Comparison of ENCODE assay signal across 19 cellular contexts in genomic region chr10:13334556-13334955, GRCh38. TPM values are rescaled to one million over a fixed set of nuclear protein-coding genes. Genes with fewer than 3 reads are reported as not detected.
A peak's percentile ranks its signal among the peaks of the same experiment; 100 is the strongest.
DNase-seq lines count a peak whose midpoint lies in the region; ATAC-seq and TF ChIP-seq lines count a peak whose summit lies in the region.
"Had no signal": no experiment of that assay in that cellular context is flagged by ENCODE, and none has a peak within 500 bp of the region (broad histone marks: within the 10 kb centered on the region; RNA-seq: fewer than 3 reads in every experiment).

No MANE protein-coding gene starts in this region.

- no peak overlapping the region for H3K4me2 ChIP-seq in Karpas-422 (ENCODE audit: low read depth, low read length, poor library complexity, severe bottlenecking)
- H3K4me2 ChIP-seq: BLaER1 treated with 17β-estradiol and CSF1 and Interleukin-3, amounts not matched to agents 10 nM and 100 nM had no signal

- H3K9me3 Mint-ChIP-seq in activated CD8-positive, alpha-beta memory T cell treated with anti-CD3 and anti-CD28 coated beads, Interleukin-2, amount 10 ng/mL, durations not matched to agents 7 days and 5 days (ENCODE audit: low read depth), result no peaks in the 10 kb centered on the region
- no peaks in the 10 kb centered on the region for H3K9me3 Mint-ChIP-seq in endodermal cell
- H3K9me3 Mint-ChIP-seq: CD8-positive, alpha-beta memory T cell had no signal

- CTCF ChIA-PET in activated CD8-positive, alpha-beta memory T cell treated with anti-CD3 and anti-CD28 coated beads, Interleukin-2, amount 10 ng/mL, durations not matched to agents 7 days and 5 days (lab: Charles Lee), result no interaction called here

- H3K9me3 ChIP-seq in Karpas-422 (ENCODE audit: low read length) (no peaks in the 10 kb centered on the region), endodermal cell (ENCODE audit: control insufficient read depth, low read length) (no peaks in the 10 kb centered on the region)
- H3K9me3 ChIP-seq: HAP-1 had no signal

- no peak overlapping the region for H2AFZ ChIP-seq in Karpas-422 (ENCODE audit: low read length)

- H3K36me3 ChIP-seq in Karpas-422 (ENCODE audit: insufficient read depth, low read length) (peaks cover 46% of the 10 kb centered on the region), endodermal cell (ENCODE audit: control insufficient read depth, insufficient read depth, low read length) (peaks cover 82% of the 10 kb centered on the region), rectal smooth muscle tissue (ENCODE audit: control insufficient read depth, insufficient read depth, low read length) (peaks cover 6% of the 10 kb centered on the region)

- H3K27me3 ChIP-seq in Karpas-422 (ENCODE audit: low read length), result no peaks in the 10 kb centered on the region
- H3K27me3 ChIP-seq in endodermal cell (ENCODE audit: control insufficient read depth, insufficient read depth, low read length, poor library complexity, severe bottlenecking), result no peaks in the 10 kb centered on the region
- no peaks in the 10 kb centered on the region for H3K27me3 ChIP-seq in rectal smooth muscle tissue (ENCODE audit: control insufficient read depth, insufficient read depth, low read length)
- H3K27me3 ChIP-seq: BLaER1 treated with 17β-estradiol and CSF1 and Interleukin-3, amounts not matched to agents 10 nM and 100 nM had no signal

- no peak overlapping the region for H3K4me3 Mint-ChIP-seq in activated CD8-positive, alpha-beta memory T cell treated with anti-CD3 and anti-CD28 coated beads, Interleukin-2, amount 10 ng/mL, durations not matched to agents 7 days and 5 days
- H3K4me3 Mint-ChIP-seq in endodermal cell, result no peak overlapping the region
- H3K4me3 Mint-ChIP-seq: B cell; CD8-positive, alpha-beta memory T cell had no signal

- TF ChIP-seq CTCF in endodermal cell (conservative IDR thresholded peaks at IDR 0.05), result no peak

- DNase-seq in activated CD8-positive, alpha-beta memory T cell treated with anti-CD3 and anti-CD28 coated beads, Interleukin-2, amount 10 ng/mL, durations not matched to agents 7 days and 5 days, result no peak
- DNase-seq in activated CD8-positive, alpha-beta memory T cell treated with anti-CD3 and anti-CD28 coated beads for 24 hours, result no peak
- DNase-seq in Karpas-422, result peak; percentile 20
- no peak for DNase-seq in endodermal cell
- DNase-seq in cerebellar nuclear complex (lab: John Stamatoyannopoulos, UW), result no peak
- no peak for DNase-seq in NCI-H510A treated with DMSO at 0.1 percent for 48 hours (lab: John Stamatoyannopoulos, UW)
- DNase-seq: 8988T; CD8-positive, alpha-beta memory T cell; COR-L47; DMS 273 treated with DMSO at 0.1 percent for 48 hours; DMS53; DND-41; EL had no signal

- no peak overlapping the region for H3K4me3 ChIP-seq in Karpas-422 (ENCODE audit: low read length)
- H3K4me3 ChIP-seq in endodermal cell (ENCODE audit: low read length), result no peak overlapping the region
- no peak overlapping the region for H3K4me3 ChIP-seq in rectal smooth muscle tissue (ENCODE audit: low read length)
- H3K4me3 ChIP-seq: BLaER1 treated with 17β-estradiol and CSF1 and Interleukin-3, amounts not matched to agents 10 nM and 100 nM; GM12878; HAP-1 had no signal

- ATAC-seq in activated CD8-positive, alpha-beta memory T cell treated with anti-CD3 and anti-CD28 coated beads, Interleukin-2, amount 10 ng/mL, durations not matched to agents 7 days and 5 days, result no peak
- ATAC-seq in HG03457 (IDR thresholded peaks at IDR 0.05; ENCODE audit: unreplicated experiment), result no peak
- ATAC-seq: GM12878 had no signal

- H3K9ac ChIP-seq in Karpas-422 (ENCODE audit: low read length), result no peak overlapping the region
- H3K9ac ChIP-seq in endodermal cell (ENCODE audit: extremely low read depth, low read length, poor library complexity, severe bottlenecking), result no peak overlapping the region
- H3K9ac ChIP-seq in rectal smooth muscle tissue (ENCODE audit: low read length), result peak overlapping the region; percentile 40
- H3K9ac ChIP-seq: BLaER1 treated with 17β-estradiol and CSF1 and Interleukin-3, amounts not matched to agents 10 nM and 100 nM had no signal

- no peaks in the 10 kb centered on the region; the same call in 1 of the 2 replicates for H4K20me1 ChIP-seq in Karpas-422 (ENCODE audit: insufficient read depth, low read depth, low read length)

- H3K9me2 ChIP-seq in Karpas-422 (replicated peaks; ENCODE audit: insufficient read depth, low read length), result no peaks in the 10 kb centered on the region

- peaks cover 49% of the 10 kb centered on the region for H3K36me3 Mint-ChIP-seq in activated CD8-positive, alpha-beta memory T cell treated with anti-CD3 and anti-CD28 coated beads, Interleukin-2, amount 10 ng/mL, durations not matched to agents 7 days and 5 days
- H3K36me3 Mint-ChIP-seq in endodermal cell (ENCODE audit: low read depth), result peaks cover 86% of the 10 kb centered on the region

- peaks cover 15% of the 10 kb centered on the region for H3K4me1 Mint-ChIP-seq in activated CD8-positive, alpha-beta memory T cell treated with anti-CD3 and anti-CD28 coated beads, Interleukin-2, amount 10 ng/mL, durations not matched to agents 7 days and 5 days
- peaks cover 9% of the 10 kb centered on the region for H3K4me1 Mint-ChIP-seq in endodermal cell
- H3K4me1 Mint-ChIP-seq: B cell had no signal

- peaks cover 52% of the 10 kb centered on the region for H3K79me2 ChIP-seq in Karpas-422 (ENCODE audit: low read length)

- no peaks in the 10 kb centered on the region for H3K27me3 Mint-ChIP-seq in activated CD8-positive, alpha-beta memory T cell treated with anti-CD3 and anti-CD28 coated beads, Interleukin-2, amount 10 ng/mL, durations not matched to agents 7 days and 5 days
- no peaks in the 10 kb centered on the region for H3K27me3 Mint-ChIP-seq in endodermal cell (ENCODE audit: insufficient read depth)
- H3K27me3 Mint-ChIP-seq: B cell; CD8-positive, alpha-beta memory T cell had no signal

- WGBS in endodermal cell (ENCODE audit: insufficient coverage in 1 of 2, insufficient read length in 1 of 2), 2 experiments, result 80 to 98% methylated on average over 1 to 2 of the region's 2 CpGs

- H3K27ac ChIP-seq in Karpas-422 (ENCODE audit: low read length) (no peak overlapping the region), endodermal cell (ENCODE audit: low read depth, low read length) (no peak overlapping the region), rectal smooth muscle tissue (ENCODE audit: low read depth, low read length) (no peak overlapping the region)

- peak overlapping the region; percentile 22 for H3K27ac Mint-ChIP-seq in activated CD8-positive, alpha-beta memory T cell treated with anti-CD3 and anti-CD28 coated beads, Interleukin-2, amount 10 ng/mL, durations not matched to agents 7 days and 5 days
- peak overlapping the region; percentile 78 for H3K27ac Mint-ChIP-seq in endodermal cell
- H3K27ac Mint-ChIP-seq: B cell had no signal

- H3K4me1 ChIP-seq in Karpas-422 (ENCODE audit: low read length), result peaks cover 18% of the 10 kb centered on the region
- no peaks in the 10 kb centered on the region for H3K4me1 ChIP-seq in endodermal cell (ENCODE audit: control insufficient read depth, insufficient read depth, low read length)
- H3K4me1 ChIP-seq in rectal smooth muscle tissue (ENCODE audit: control insufficient read depth, insufficient read depth, low read length), result peaks cover 10% of the 10 kb centered on the region
- H3K4me1 ChIP-seq: HAP-1 had no signal

RNA-seq across cellular contexts. Expression of gene SEPHS1, which starts 13.5 kb away (rescaled TPM):
- total RNA-seq in activated CD8-positive, alpha-beta memory T cell treated with anti-CD3 and anti-CD28 coated beads, Interleukin-2, amount 10 ng/mL, durations not matched to agents 7 days and 5 days, result 10 to 100 TPM; 48.9 to 55.2 TPM
- total RNA-seq in Karpas-422 (2014; rRNA removed; shearing (Covaris generic); ENCODE audit: low replicate concordance), result 70.0 and 81.0 TPM in 2 replicates
- 100 to 1,000 TPM; 127 to 268 TPM for total RNA-seq in endodermal cell
- 123 TPM for polyA plus RNA-seq in endodermal cell (2013, experiment 1 of 2)
- polyA plus RNA-seq in endodermal cell (2013, experiment 2 of 2), result 107 TPM

RNA-seq across cellular contexts. Expression of gene PHYH, which starts 34.7 kb away (rescaled TPM):
- 10 to 100 TPM; 13.6 to 14.4 TPM for total RNA-seq in activated CD8-positive, alpha-beta memory T cell treated with anti-CD3 and anti-CD28 coated beads, Interleukin-2, amount 10 ng/mL, durations not matched to agents 7 days and 5 days
- total RNA-seq in Karpas-422 (2014; rRNA removed; shearing (Covaris generic); ENCODE audit: low replicate concordance), result 3.5 and 4.0 TPM in 2 replicates
- 10 to 100 TPM; 17.2 to 37.9 TPM for total RNA-seq in endodermal cell
- 24.3 TPM for polyA plus RNA-seq in endodermal cell (2013, experiment 1 of 2)
- 21.1 TPM for polyA plus RNA-seq in endodermal cell (2013, experiment 2 of 2)
